ENCODE assay signal across 9 cellular contexts in the genomic region with DNA sequence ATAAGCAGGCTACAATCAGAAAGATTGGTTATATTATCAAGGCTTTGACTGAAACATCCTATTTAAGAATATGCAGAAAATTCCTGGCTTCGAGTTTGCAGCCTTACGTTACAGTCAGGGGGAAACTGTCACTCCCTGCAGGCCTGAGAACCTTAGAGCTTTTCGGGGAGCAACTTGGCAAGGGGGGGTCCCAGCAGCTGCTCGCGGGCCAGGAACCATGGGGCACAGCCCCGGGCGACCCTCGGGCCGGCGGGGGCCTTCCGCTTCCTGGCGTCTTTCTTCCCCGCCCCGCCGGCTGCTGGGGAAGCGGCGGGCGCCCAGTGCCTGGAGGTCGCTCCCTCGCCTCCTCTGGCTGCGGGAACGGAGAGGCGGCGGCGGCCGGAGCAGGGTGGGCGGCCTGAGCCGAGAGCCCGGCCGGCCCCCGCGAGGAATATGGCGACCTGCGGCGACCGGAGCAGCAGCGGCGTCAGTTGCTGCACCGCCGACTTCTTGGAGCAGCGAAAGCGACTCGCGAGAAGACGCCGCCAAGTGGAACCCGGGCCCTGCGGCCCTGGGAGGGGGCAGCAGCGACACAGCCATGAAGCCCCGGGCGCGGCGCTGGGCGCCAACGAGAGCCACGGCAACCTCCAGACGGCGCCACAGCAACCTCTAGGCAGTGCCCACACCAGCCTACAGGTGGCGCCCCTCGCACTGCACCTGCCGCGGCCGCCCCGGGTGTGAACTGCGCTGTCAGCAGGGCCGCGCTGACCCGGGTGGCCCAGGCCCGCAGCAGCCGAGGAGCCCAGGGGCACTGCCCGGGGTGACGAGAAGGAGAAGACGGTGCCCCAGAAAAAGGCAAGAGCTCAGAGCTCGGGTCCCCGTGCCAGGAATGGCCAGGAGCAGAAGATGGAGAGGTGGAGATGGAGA. TPM values are rescaled to one million over a fixed set of nuclear protein-coding genes. Genes with fewer than 3 reads are reported as not detected.
DNase-seq lines count a peak whose midpoint lies in the region; ATAC-seq and TF ChIP-seq lines count a peak whose summit lies in the region.
"Not testable (repeated sequence)": the region's sequence is repeated elsewhere in the genome, so short reads cannot be mapped to it uniquely, and the experiment has no call there.
"Had no signal": no experiment of that assay in that cellular context is flagged by ENCODE, and none has a peak within 500 bp of the region (broad histone marks: within the 10 kb centered on the region; RNA-seq: fewer than 3 reads in every experiment).

No MANE protein-coding gene starts in this region.

- not testable (repeated sequence) for H3K4me1 ChIP-seq in lung (ENCODE audit: control insufficient read depth in 2 of 2, insufficient read depth in 2 of 2, low read length in 2 of 2); upper lobe of right lung

- intact Hi-C loops in upper lobe of right lung (cut with DNase I) = not testable (repeated sequence)

- not testable (repeated sequence) for H3K9me3 ChIP-seq in lung (ENCODE audit: control insufficient read depth in 2 of 2, insufficient read depth in 1 of 2, low read length in 1 of 2); upper lobe of right lung

- ATAC-seq in GM18508 (IDR thresholded peaks at IDR 0.05; ENCODE audit: insufficient read depth, unreplicated experiment) = peak; percentile 68
- peak; percentile 19 for ATAC-seq in GM19468 (IDR thresholded peaks at IDR 0.05; ENCODE audit: extremely low read depth, unreplicated experiment)
- peak; percentile 89 for ATAC-seq in HG02678 (IDR thresholded peaks at IDR 0.05; ENCODE audit: unreplicated experiment)
- peak; percentile 89 for ATAC-seq in HG03280 (IDR thresholded peaks at IDR 0.05; ENCODE audit: unreplicated experiment)
- ATAC-seq in activated CD4-positive, CD25-positive, alpha-beta regulatory T cell treated with anti-CD3 and anti-CD28 coated beads, Interleukin-2, amount 50 U/mL, for 24 hours = peak; percentile 98
- ATAC-seq in lung (ENCODE audit: insufficient read depth, low FRiP score) = peak; percentile 98
- peak; percentile 99 for ATAC-seq in upper lobe of right lung

- TF ChIP-seq CTCF in lung (IDR thresholded peaks at IDR 0.05; ENCODE audit: control extremely low read depth, extremely low read depth); upper lobe of right lung (IDR thresholded peaks at IDR 0.05): not testable (repeated sequence)

- H3K4me3 ChIP-seq in lung, upper lobe of right lung: not testable (repeated sequence)

- 1 to 2% methylated on average over 13 to 16 of the region's 75 CpGs for WGBS in lung, 2 donors

- H3K27ac ChIP-seq in lung (ENCODE audit: low read depth in 1 of 2, low read length in 1 of 2); upper lobe of right lung: not testable (repeated sequence)

- DNase-seq in central memory CD4-positive, alpha-beta T cell = peak; percentile 16
- DNase-seq in lung (ENCODE audit: low spot score); upper lobe of right lung: not testable (repeated sequence)

- H3K27me3 ChIP-seq in lung (ENCODE audit: control insufficient read depth, insufficient read depth); upper lobe of right lung: not testable (repeated sequence)

- H3K36me3 ChIP-seq in lung (ENCODE audit: control insufficient read depth in 2 of 2, insufficient read depth in 2 of 2, low read length in 2 of 2); upper lobe of right lung: not testable (repeated sequence)

RNA-seq across cellular contexts. Expression of a gene that starts 1.2 kb away (rescaled TPM):
- total RNA-seq in lung = 1 to 10 TPM; 2.0 to 6.1 TPM
- polyA plus RNA-seq in lung = under 1 TPM; 0.14 to 0.87 TPM
- 3.2 TPM for total RNA-seq in upper lobe of right lung
- total RNA-seq: mononuclear cell had no signal

RNA-seq across cellular contexts. Expression of a gene that starts 39.1 kb away (rescaled TPM):
- total RNA-seq in lung = 10 to 100 TPM; 56.8 to 95.8 TPM
- polyA plus RNA-seq in lung = 10 to 100 TPM; 45.9 to 60.5 TPM
- total RNA-seq in upper lobe of right lung = 25.2 TPM

Comparison
In these comparisons a context has a peak if more than half of its experiments do, and no peak if none do; other contexts are left out.
1. ATAC-seq: peak in every context shown above with its lines; median percentile 99 in upper lobe of right lung; 98 in activated CD4-positive, CD25-positive, alpha-beta regulatory T cell treated with anti-CD3 and anti-CD28 coated beads, Interleukin-2, amount 50 U/mL, for 24 hours; 98 in lung; 89 in HG02678; 89 in HG03280; 68 in GM18508; 19 in GM19468.